Comparison of ENCODE assay signal across 8 cellular contexts in the genomic region with DNA sequence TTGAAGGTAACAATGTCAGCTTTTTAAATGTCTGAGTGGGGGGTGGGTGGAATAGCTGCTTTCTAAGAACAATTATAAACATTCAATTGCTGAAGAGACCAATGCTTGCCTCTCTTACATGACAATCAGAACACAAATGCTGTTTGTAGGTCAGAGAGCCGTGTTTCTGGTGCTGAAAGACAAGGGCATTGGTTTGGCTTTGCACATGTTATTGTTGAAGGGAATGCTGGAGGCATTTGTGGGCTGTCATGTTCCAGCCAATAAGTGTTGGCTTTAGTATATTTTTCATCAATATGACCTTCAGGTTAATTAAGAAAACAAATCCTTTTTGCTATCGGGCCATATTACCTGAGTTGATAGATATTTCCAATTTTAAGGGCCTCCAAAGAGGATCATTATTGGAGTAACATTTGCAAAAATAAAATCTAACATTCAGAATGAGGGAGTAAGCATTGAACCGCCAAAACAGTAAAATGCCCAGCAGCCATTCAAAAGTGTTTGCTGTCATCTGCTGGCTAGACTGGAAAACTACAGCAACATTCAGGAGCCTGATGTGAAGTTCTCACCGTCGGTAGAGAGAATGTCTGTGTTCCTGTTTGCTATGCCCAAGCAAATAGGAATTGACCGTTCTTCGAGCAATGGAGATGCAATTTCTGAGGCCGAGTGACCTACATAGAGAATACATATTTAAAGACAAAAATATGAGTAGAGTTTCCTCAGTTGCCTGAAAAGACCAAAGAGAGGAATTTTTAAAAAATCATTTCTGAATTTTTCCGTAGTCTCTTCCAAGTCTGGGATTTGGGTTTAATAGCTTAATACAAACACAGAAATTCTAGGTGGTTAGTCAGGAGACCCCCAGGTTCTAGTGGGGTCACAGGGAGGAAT.
A peak's percentile ranks its signal among the peaks of the same experiment; 100 is the strongest.
DNase-seq lines count a peak whose midpoint lies in the region; ATAC-seq and TF ChIP-seq lines count a peak whose summit lies in the region.

No MANE protein-coding gene starts in this region.

- H3K4me3 ChIP-seq in Panc1 (ENCODE audit: low read depth in 2 of 2, low read length in 2 of 2) (no peak overlapping the region), body of pancreas (no peak overlapping the region), stomach (no peak overlapping the region)

- H3K9me3 ChIP-seq in Panc1 (ENCODE audit: control insufficient read depth, insufficient read depth, low read depth, low read length) (no peaks in the 10 kb centered on the region), body of pancreas (no peaks in the 10 kb centered on the region), stomach (no peaks in the 10 kb centered on the region)

- no peak for TF ChIP-seq EP300 in stomach (IDR thresholded peaks at IDR 0.05)

- in situ Hi-C loops in Panc1 (cut with HindIII; ENCODE audit: low pct_unique_long_range_greater_than_20kb, low sequenced_read_pairs): no loop called here

- POLR2A ChIA-PET in Panc1 (lab: Charles Lee): no interaction called here

- DNase-seq in NOMO-1 (lab: John Stamatoyannopoulos, UW; ENCODE audit: unreplicated experiment in 2 of 2) (peak; percentile 46 to 63), NOMO-1 treated with dmso at 0.1 percent for 144 hours (lab: John Stamatoyannopoulos, UW; ENCODE audit: unreplicated experiment) (no peak), HT-29 (ENCODE audit: low spot score) (peak; percentile 55), Panc1 (ENCODE audit: low read depth, low spot score) (peak; percentile 51), body of pancreas (peak; percentile 18 to 55 (median 34)), iPS-NIHi11 (ENCODE audit: low spot score) (peak; percentile 63), stomach (no peak)

- intact Hi-C loops in Panc1 (cut with micrococcal nuclease; ENCODE audit: unreplicated experiment) (loop anchor here (1.0 to 10.0 kb wide), 2 partner anchors 222 to 682 kb away; no protein-coding TSS in a partner anchor), body of pancreas (cut with DNase I) (loop anchor here (10.0 kb wide), 1 partner anchor 682 kb away; no protein-coding TSS in a partner anchor), stomach (cut with DNase I; ENCODE audit: low total_unique reads) (loop anchor here (5.0 kb wide), 1 partner anchor 220 kb away; no protein-coding TSS in a partner anchor)

- ATAC-seq in Panc1: 0 out of 2 replicates have a peak, but pooled peaks have one; percentile 62
- ATAC-seq in body of pancreas: peak; percentile 67
- ATAC-seq in GM18861 (IDR thresholded peaks at IDR 0.05; ENCODE audit: unreplicated experiment): no peak

- BruUV-seq in Panc1 (replicated peaks; lab: Mats Ljungman, UMichigan): no TSS peak

- no peak overlapping the region for H3K27ac ChIP-seq in Panc1 (ENCODE audit: low read length)
- no peak overlapping the region for H3K27ac ChIP-seq in body of pancreas
- H3K27ac ChIP-seq in stomach: peak overlapping the region in 1 of 5 donors; percentile 24

- 15% methylated on average over 9 of the region's 9 CpGs for WGBS in body of pancreas, 2 donors
- WGBS in stomach, 5 donors: 22 to 24% (median 24%) methylated on average over 9 of the region's 9 CpGs

- CTCF ChIA-PET in Panc1 (lab: Charles Lee): interaction anchor here (0.7 kb wide), 1 partner anchor 222 kb away, joined by 3 read pairs; no protein-coding TSS in a partner anchor

- H3K27me3 ChIP-seq in Panc1 (ENCODE audit: control insufficient read depth, insufficient read depth, low read length) (no peaks in the 10 kb centered on the region), body of pancreas (no peaks in the 10 kb centered on the region), stomach (no peaks in the 10 kb centered on the region)

- H3K4me1 ChIP-seq in Panc1 (ENCODE audit: control insufficient read depth, insufficient read depth, low read length) (no peaks in the 10 kb centered on the region; the same call in 1 of the 2 replicates), body of pancreas (peaks cover 10% of the 10 kb centered on the region), stomach (peaks cover 4 to 22% (median 6%) of the 10 kb centered on the region in 4 donors)

- H3K36me3 ChIP-seq in Panc1 (ENCODE audit: control insufficient read depth, insufficient read depth, low read length): no peaks in the 10 kb centered on the region
- no peaks in the 10 kb centered on the region for H3K36me3 ChIP-seq in body of pancreas (replicated peaks in 1 of 2; ENCODE audit: insufficient read depth in 1 of 2, low read depth in 2 of 2)
- peaks cover 0 to 16% (median 2%) of the 10 kb centered on the region in 4 donors for H3K36me3 ChIP-seq in stomach

- peak; percentile 82 for TF ChIP-seq CTCF in Panc1 (IDR thresholded peaks at IDR 0.05)
- peak; percentile 46 to 92 (median 84) for TF ChIP-seq CTCF in body of pancreas (IDR thresholded peaks at IDR 0.05)
- peak in 5 of 7 experiments; percentile 43 to 84 (median 71) for TF ChIP-seq CTCF in stomach (IDR thresholded peaks at IDR 0.05)

- TF ChIP-seq POLR2A in body of pancreas (IDR thresholded peaks at IDR 0.05) (no peak), stomach (IDR thresholded peaks at IDR 0.05) (no peak)

Comparison
In these comparisons a context has a peak if more than half of its experiments do, and no peak if none do; other contexts are left out.
1. DNase-seq: peak in NOMO-1 (2 of 2), HT-29 (single experiment), Panc1 (single experiment), body of pancreas (4 of 4) and iPS-NIHi11 (single experiment); none in NOMO-1 treated with dmso at 0.1 percent for 144 hours (single experiment) and stomach (single experiment).
2. Peak in every context shown above with its lines, with median percentiles within 50 percentile points of each other: CTCF ChIP-seq.